In the genomic region with DNA sequence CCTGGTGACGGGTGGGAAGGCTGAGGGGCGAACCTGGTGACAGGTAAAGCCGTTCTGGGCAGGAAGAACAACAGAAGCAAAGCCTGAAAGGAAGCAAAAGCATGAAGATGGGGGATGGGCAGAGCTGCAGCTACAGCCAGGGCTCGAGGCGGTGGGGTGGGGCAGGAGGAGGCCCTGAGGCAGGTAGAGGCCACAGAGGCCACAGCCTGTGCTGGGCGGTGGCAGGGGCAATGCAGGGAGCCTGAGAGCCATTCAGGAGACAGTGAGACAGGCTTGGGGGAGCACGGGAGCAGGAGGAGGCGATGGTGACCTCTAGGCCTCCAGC, we compare ENCODE assay signal across 18 cellular contexts. TPM values are rescaled to one million over a fixed set of nuclear protein-coding genes. Genes with fewer than 3 reads are reported as not detected.
DNase-seq lines count a peak whose midpoint lies in the region; ATAC-seq, FAIRE-seq and TF ChIP-seq lines count a peak whose summit lies in the region.
"Had no signal": no experiment of that assay in that cellular context is flagged by ENCODE, and none has a peak within 500 bp of the region (broad histone marks: within the 10 kb centered on the region; RNA-seq: fewer than 3 reads in every experiment).

No MANE protein-coding gene starts in this region.

- no peak overlapping the region for H3K27ac Mint-ChIP-seq in natural killer cell treated with Interleukin-12 subunit alpha and Interleukin-12 subunit beta and Interleukin-15 and Interleukin-18, amount 100 ng/mL, for 72 hours
- no peak overlapping the region for H3K27ac Mint-ChIP-seq in natural killer cell

- no peak for ATAC-seq in natural killer cell treated with Interleukin-12 subunit alpha and Interleukin-12 subunit beta and Interleukin-15 and Interleukin-18, amount 100 ng/mL, for 72 hours
- ATAC-seq in natural killer cell (no peak), HepG2 (no peak)
- ATAC-seq: GM12878 had no signal

- peaks cover 17 to 25% of the 10 kb centered on the region in 2 donors for H3K27me3 Mint-ChIP-seq in natural killer cell treated with Interleukin-12 subunit alpha and Interleukin-12 subunit beta and Interleukin-15 and Interleukin-18, amount 100 ng/mL, for 72 hours
- peaks cover 20 to 30% of the 10 kb centered on the region in 2 donors for H3K27me3 Mint-ChIP-seq in natural killer cell (ENCODE audit: low read depth in 2 of 2)

- H3K27ac ChIP-seq in cingulate gyrus (ENCODE audit: low read depth, low read length): peak overlapping the region; percentile 97
- no peak overlapping the region for H3K27ac ChIP-seq in HepG2 (ENCODE audit: extremely low read length, insufficient read depth, low read length)
- H3K27ac ChIP-seq: A549, C4-2B had no signal

- no peak for TF ChIP-seq RAD21 in HepG2 (CRISPR knock-in tag; IDR thresholded peaks at IDR 0.05)

- H2AFZ ChIP-seq in HepG2 (ENCODE audit: low read length): no peak overlapping the region

- H3K4me2 ChIP-seq in HepG2 (ENCODE audit: low read depth, low read length): no peak overlapping the region
- H3K4me2 ChIP-seq: A549 had no signal

- H4K20me1 ChIP-seq in HepG2 (ENCODE audit: insufficient read depth, low read length): peaks cover 6% of the 10 kb centered on the region; the same call in 1 of the 2 replicates

- POLR2A ChIA-PET in HepG2 (lab: Yijun Ruan, JAX): no interaction called here

- TF ChIP-seq EP300 in HepG2 (IDR thresholded peaks at IDR 0.05; ENCODE audit: low read depth in 2 of 2, low read length in 2 of 2): no peak
- no peak for TF ChIP-seq EP300 in HepG2 (CRISPR knock-in tag; IDR thresholded peaks at IDR 0.05; ENCODE audit: borderline replicate concordance)

- no peaks in the 10 kb centered on the region for H3K27me3 ChIP-seq in HepG2 (ENCODE audit: control insufficient read depth in 1 of 2, insufficient read depth in 2 of 2, low read length in 2 of 2)

- 97% methylated on average over 8 of the region's 8 CpGs for WGBS in HepG2 (ENCODE audit: low lambda C conversion rate)

- DNase-seq in natural killer cell treated with Interleukin-12 subunit alpha and Interleukin-12 subunit beta and Interleukin-15 and Interleukin-18, amount 100 ng/mL, for 72 hours (ENCODE audit: low spot score): peak; percentile 23
- DNase-seq in natural killer cell (no peak), HepG2 (ENCODE audit: low spot score) (no peak), MV-4-11 (lab: John Stamatoyannopoulos, UW) (no peak), NCI-H2171 treated with DMSO at 0.1 percent for 48 hours (lab: John Stamatoyannopoulos, UW) (no peak), GM19240 (ENCODE audit: insufficient read length, low spot score) (no peak)
- no peak for DNase-seq in stimulated activated naive CD4-positive, alpha-beta T cell (lab: John Stamatoyannopoulos, UW)
- DNase-seq: COR-L47, NCI-H1436 treated with DMSO at 0.1 percent for 48 hours, NCI-H2081 treated with DMSO at 0.1 percent for 48 hours, NCI-H2227 treated with DMSO at 0.1 percent for 48 hours, NCI-H526, OCI-M1 had no signal

- in situ Hi-C loops in HepG2 (cut with HindIII; ENCODE audit: extremely low pct_ligation_motif_present, low pct_unique_long_range_greater_than_20kb): no loop called here

- FAIRE-seq in HepG2 (lab: Jason Lieb, UNC): no peak
- FAIRE-seq: A549, GM12878, GM18507 had no signal

- peaks cover 89% of the 10 kb centered on the region for H3K79me2 ChIP-seq in HepG2 (ENCODE audit: insufficient read depth, low read length)

- TF ChIP-seq CTCF in natural killer cell (IDR thresholded peaks at IDR 0.05): no peak
- TF ChIP-seq CTCF in HepG2 (CRISPR knock-in tag; IDR thresholded peaks at IDR 0.05): no peak

- H3K36me3 ChIP-seq in HepG2 (replicated peaks in 1 of 2; ENCODE audit: control insufficient read depth in 1 of 2, insufficient read depth in 2 of 2, low read length in 2 of 2): peaks cover 28 to 59% of the 10 kb centered on the region in 2 experiments

- no peak overlapping the region for H3K9ac ChIP-seq in HepG2 (ENCODE audit: insufficient read depth, low read depth, low read length)

- peaks cover 30% of the 10 kb centered on the region for H3K4me1 ChIP-seq in HepG2 (ENCODE audit: insufficient read depth, low read length)

- intact Hi-C loops in natural killer cell (cut with micrococcal nuclease) (no loop called here), HepG2 (cut with micrococcal nuclease; ENCODE audit: unreplicated experiment) (no loop called here)

- no peak overlapping the region for H3K4me3 Mint-ChIP-seq in natural killer cell treated with Interleukin-12 subunit alpha and Interleukin-12 subunit beta and Interleukin-15 and Interleukin-18, amount 100 ng/mL, for 72 hours
- H3K4me3 Mint-ChIP-seq in natural killer cell: no peak overlapping the region

- CTCF ChIA-PET in HepG2 (lab: Yijun Ruan, JAX; ENCODE audit: low intra/inter-chr PET ratio, low total read pairs): no interaction called here

- no peak for TF ChIP-seq POLR2A in HepG2 (IDR thresholded peaks at IDR 0.05; ENCODE audit: insufficient read depth in 1 of 2, low read depth in 2 of 2, low read length in 2 of 2)

- no peaks in the 10 kb centered on the region for H3K9me3 ChIP-seq in HepG2 (ENCODE audit: low read length)
- H3K9me3 ChIP-seq: A549 had no signal

- H3K4me1 Mint-ChIP-seq in natural killer cell treated with Interleukin-12 subunit alpha and Interleukin-12 subunit beta and Interleukin-15 and Interleukin-18, amount 100 ng/mL, for 72 hours (ENCODE audit: low read depth in 2 of 2): no peaks in the 10 kb centered on the region
- H3K4me1 Mint-ChIP-seq in natural killer cell: no peaks in the 10 kb centered on the region

- H3K36me3 Mint-ChIP-seq in natural killer cell treated with Interleukin-12 subunit alpha and Interleukin-12 subunit beta and Interleukin-15 and Interleukin-18, amount 100 ng/mL, for 72 hours: no peaks in the 10 kb centered on the region
- H3K36me3 Mint-ChIP-seq in natural killer cell: no peaks in the 10 kb centered on the region

- H3K9me3 Mint-ChIP-seq in natural killer cell treated with Interleukin-12 subunit alpha and Interleukin-12 subunit beta and Interleukin-15 and Interleukin-18, amount 100 ng/mL, for 72 hours: no peaks in the 10 kb centered on the region
- no peaks in the 10 kb centered on the region for H3K9me3 Mint-ChIP-seq in natural killer cell

- H3K4me3 ChIP-seq in HepG2 (replicated peaks in 1 of 3; ENCODE audit: insufficient read depth in 1 of 3, low read depth in 2 of 3, low read length in 3 of 3): no peak overlapping the region
- H3K4me3 ChIP-seq: A549, GM12878 had no signal

- BruUV-seq in HepG2 (replicated peaks; lab: Mats Ljungman, UMichigan): no TSS peak

TF ChIP-seq in HepG2, 621 proteins besides CTCF, POLR2A, EP300 and RAD21:
- TF ChIP-seq AKAP8 (CRISPR knock-in tag; IDR thresholded peaks at IDR 0.05) (0 out of 2 replicates have a peak, but pooled peaks have one; percentile 41), ZNF770 (CRISPR knock-in tag; IDR thresholded peaks at IDR 0.05) (peak; percentile 58; the same call in 1 of the 2 replicates), ZSCAN21 (CRISPR knock-in tag; IDR thresholded peaks at IDR 0.05; ENCODE audit: borderline replicate concordance) (no peak)

RNA-seq across cellular contexts. Expression of gene PCSK6, which starts 8.2 kb away (rescaled TPM):
- under 1 TPM in 1 of 2 donors, not detected in 1; 0.95 TPM for total RNA-seq in natural killer cell treated with Interleukin-12 subunit alpha and Interleukin-12 subunit beta and Interleukin-15 and Interleukin-18, amount 100 ng/mL, for 72 hours
- total RNA-seq in natural killer cell: 1 to 10 TPM; 1.5 to 2.4 (median 2.4) TPM
- 42.5 and 56.5 TPM in 2 replicates for total RNA-seq in HepG2 (2016; rRNA removed; fragmentation: Illumina TruSeq; extraction: Trizol)
- total RNA-seq in HepG2 (2016; cell fraction: cytosol; rRNA removed; fragmentation: Illumina TruSeq; extraction: Trizol; ENCODE audit: low read depth): 71.9 and 81.0 TPM in 2 replicates
- total RNA-seq in HepG2 (2016; cell fraction: insoluble cytoplasmic fraction; rRNA removed; fragmentation: Illumina TruSeq; extraction: Trizol): 34.4 and 55.2 TPM in 2 replicates
- 69.6 and 77.5 TPM in 2 replicates for total RNA-seq in HepG2 (2016; cell fraction: membrane; rRNA removed; fragmentation: Illumina TruSeq; extraction: Trizol)
- 66.0 and 74.7 TPM in 2 replicates for total RNA-seq in HepG2 (2016; cell fraction: nucleus; rRNA removed; fragmentation: Illumina TruSeq; extraction: Trizol)
- polyA plus RNA-seq in HepG2 (2011; rRNA removed): 155 and 208 TPM in 2 replicates
- 113 and 150 TPM in 2 replicates for polyA plus RNA-seq in HepG2 (2011; cell fraction: cytosol; rRNA removed)
- 207 and 256 TPM in 2 replicates for polyA plus RNA-seq in HepG2 (2011; cell fraction: nucleus; rRNA removed)
- polyA plus RNA-seq in HepG2 (2012): 61.3 and 94.3 TPM in 2 replicates
- polyA plus RNA-seq in HepG2 (2016; cell fraction: cytosol; fragmentation: Illumina TruSeq; extraction: Trizol; ENCODE audit: low read depth): 28.0 and 30.8 TPM in 2 replicates
- 34.4 and 44.9 TPM in 2 replicates for polyA plus RNA-seq in HepG2 (2016; cell fraction: insoluble cytoplasmic fraction; fragmentation: Illumina TruSeq; extraction: Trizol; ENCODE audit: low read depth)
- 53.8 and 67.9 TPM in 2 replicates for polyA plus RNA-seq in HepG2 (2016; cell fraction: membrane; fragmentation: Illumina TruSeq; extraction: Trizol; ENCODE audit: low read depth)
- polyA plus RNA-seq in HepG2 (2016; cell fraction: nucleus; fragmentation: Illumina TruSeq; extraction: Trizol; ENCODE audit: insufficient read depth, low read depth): 84.3 and 88.3 TPM in 2 replicates
- polyA minus RNA-seq in HepG2 (2011; rRNA and poly(A)+ RNA removed; ENCODE audit: low replicate concordance): 65.0 and 447 TPM in 2 replicates
- 126 and 149 TPM in 2 replicates for polyA minus RNA-seq in HepG2 (2011; cell fraction: cytosol; rRNA and poly(A)+ RNA removed)
- 126 and 142 TPM in 2 replicates for polyA minus RNA-seq in HepG2 (2011; cell fraction: nucleus; rRNA and poly(A)+ RNA removed)

Comparison
In these comparisons a context has a peak if more than half of its experiments do, and no peak if none do; other contexts are left out.
1. RNA of gene PCSK6, which starts 8.2 kb away (total RNA-seq): 34.4 to 81.0 TPM in HepG2; 1.5 to 2.4 TPM in natural killer cell and 0.95 TPM in natural killer cell treated with Interleukin-12 subunit alpha and Interleukin-12 subunit beta and Interleukin-15 and Interleukin-18, amount 100 ng/mL, for 72 hours; every median in the first group is over 10 times any median in the second.